ENCODE assay signal across 33 cellular contexts in genomic region chr1:22366346-22366745, GRCh38.
"Had no signal": no experiment of that assay in that cellular context is flagged by ENCODE, and none has a peak within 500 bp of the region (broad histone marks: within the 10 kb centered on the region; RNA-seq: fewer than 3 reads in every experiment).

No MANE protein-coding gene starts in this region.

- ATAC-seq: activated CD8-positive, alpha-beta T cell treated with anti-CD3 and anti-CD28 coated beads for 36 hours; activated naive CD4-positive, alpha-beta T cell treated with anti-CD3 and anti-CD28 coated beads, Interleukin-2, amount 50 U/mL, for 72 hours; activated T-cell treated with anti-CD3 and anti-CD28 coated beads, Interleukin-2, amount 50 U/mL, for 4 hours; activated T-cell treated with anti-CD3 and anti-CD28 coated beads, Interleukin-2, amount 50 U/mL, for 72 hours; activated T-helper 17 cell treated with anti-CD3 and anti-CD28 coated beads, Interleukin-2, amount 50 U/mL, for 72 hours; body of pancreas; T-cell; T-helper 17 cell had no signal

- FAIRE-seq: astrocyte, TTC549 had no signal

- H3K9me3 ChIP-seq: adrenal gland, body of pancreas, breast epithelium had no signal

- H3K4me1 ChIP-seq: adrenal gland, body of pancreas, breast epithelium had no signal

- H3K27ac ChIP-seq: adrenal gland, body of pancreas, brain microvascular endothelial cell, breast epithelium, cardiac muscle cell, VCaP had no signal

- H3K27me3 ChIP-seq: adrenal gland, body of pancreas had no signal

- H3K4me3 ChIP-seq: adrenal gland, body of pancreas, breast epithelium, cardiac muscle cell had no signal

- DNase-seq: activated B cell treated with CpG ODN at 0.5 μM for 24 hours; activated CD4-positive, alpha-beta memory T cell treated with anti-CD3 and anti-CD28 coated beads for 36 hours; activated CD4-positive, alpha-beta T cell treated with anti-CD3 and anti-CD28 coated beads for 4 hours; activated CD4-positive, alpha-beta T cell treated with anti-CD3 and anti-CD28 coated beads, Interleukin-2, amount 10 ng/mL, durations not matched to agents 24 days and 14 days; activated CD4-positive, alpha-beta T cell treated with anti-CD3 and anti-CD28 coated beads, Interleukin-2, amount 50 U/mL, for 1 hour; activated CD4-positive, alpha-beta T cell treated with anti-CD3 and anti-CD28 coated beads, Interleukin-2, amount 50 U/mL, for 4 hours; activated CD4-positive, CD25-positive, alpha-beta regulatory T cell treated with anti-CD3 and anti-CD28 coated beads, Interleukin-2, amount 50 U/mL, for 72 hours; activated CD8-positive, alpha-beta memory T cell treated with anti-CD3 and anti-CD28 coated beads, Interleukin-2, amount 50 U/mL, for 4 hours; activated CD8-positive, alpha-beta T cell treated with anti-CD3 and anti-CD28 coated beads for 36 hours; activated effector memory CD4-positive, alpha-beta T cell treated with anti-CD3 and anti-CD28 coated beads, Interleukin-2, amount 50 U/mL, for 16 hours; activated gamma-delta T cell treated with Interleukin-2 at 50 U/mL for 16 hours; activated naive CD4-positive, alpha-beta T cell treated with Interleukin-2 at 50 U/mL for 16 hours; activated naive CD8-positive, alpha-beta T cell treated with anti-CD3 and anti-CD28 coated beads for 36 hours; activated T-cell treated with anti-CD3 and anti-CD28 coated beads for 4 hours; activated T-cell treated with anti-CD3 and anti-CD28 coated beads, Interleukin-2, amount 50 U/mL, for 1 hour; activated T-cell treated with anti-CD3 and anti-CD28 coated beads, Interleukin-2, amount 50 U/mL, for 4 hours; activated T-cell treated with anti-CD3 and anti-CD28 coated beads, Interleukin-2, amount 50 U/mL, for 72 hours; adrenal gland; amniotic stem cell; aorta; brain microvascular endothelial cell; caudate nucleus; cerebellar nuclear complex; T-cell; T-helper 17 cell had no signal

- H3K36me3 ChIP-seq: adrenal gland, brain microvascular endothelial cell, breast epithelium, cardiac muscle cell had no signal
